Comparison of ENCODE assay signal across 13 cellular contexts in genomic region chr6:166926748-166927147, GRCh38.
"Had no signal": no experiment of that assay in that cellular context is flagged by ENCODE, and none has a peak within 500 bp of the region (broad histone marks: within the 10 kb centered on the region; RNA-seq: fewer than 3 reads in every experiment).

No MANE protein-coding gene starts in this region.

- H3K4me3 ChIP-seq: hepatocyte, thyroid gland, uterus had no signal

- H3K27ac ChIP-seq: hepatocyte, thyroid gland, uterus had no signal

- H3K4me1 ChIP-seq: uterus had no signal

- DNase-seq: activated CD4-positive, alpha-beta T cell treated with anti-CD3 and anti-CD28 coated beads, Interleukin-2, amount 50 U/mL, for 1 hour; activated effector memory CD4-positive, alpha-beta T cell treated with anti-CD3 and anti-CD28 coated beads, Interleukin-2, amount 50 U/mL, for 16 hours; activated T-cell treated with anti-CD3 and anti-CD28 coated beads, Interleukin-2, amount 50 U/mL, for 1 hour; amniotic stem cell; caudate nucleus; kidney; left ventricle myocardium superior; mesenchymal stem cell; stimulated activated naive B cell treated with anti-CD40 and anti-IgM and Interleukin-4, amounts not matched to agents 10 μg/mL and 1 μg/mL and 100 μg/mL, for 72 hours; thyroid gland had no signal

- H3K36me3 ChIP-seq: thyroid gland, uterus had no signal

- H3K9me3 Mint-ChIP-seq: stimulated activated naive B cell treated with anti-CD40 and anti-IgM and Interleukin-4, amounts not matched to agents 10 μg/mL and 1 μg/mL and 100 μg/mL, for 72 hours had no signal

- H3K9me3 ChIP-seq: thyroid gland, uterus had no signal

- ATAC-seq: stimulated activated naive B cell treated with anti-CD40 and anti-IgM and Interleukin-4, amounts not matched to agents 10 μg/mL and 1 μg/mL and 100 μg/mL, for 72 hours had no signal

- H3K27me3 ChIP-seq: hepatocyte, thyroid gland, uterus had no signal

- H3K4me3 Mint-ChIP-seq: activated naive CD8-positive, alpha-beta T cell; stimulated activated naive B cell treated with anti-CD40 and anti-IgM and Interleukin-4, amounts not matched to agents 10 μg/mL and 1 μg/mL and 100 μg/mL, for 72 hours had no signal

- H3K27me3 Mint-ChIP-seq: activated naive CD8-positive, alpha-beta T cell; stimulated activated naive B cell treated with anti-CD40 and anti-IgM and Interleukin-4, amounts not matched to agents 10 μg/mL and 1 μg/mL and 100 μg/mL, for 72 hours had no signal
